1 cellular context compared by ENCODE assay signal in genomic region chr17:44384823-44385286, GRCh38.
TF ChIP-seq lines count a peak whose summit lies in the region.

No MANE protein-coding gene starts in this region.

TF ChIP-seq in GM12878, 131 proteins besides CTCF, POLR2A, EP300 and RAD21:
- TF ChIP-seq SREBF2 (IDR thresholded peaks at IDR 0.05; ENCODE audit: low read length): no peak
- TF ChIP-seq STAT3 (IDR thresholded peaks at IDR 0.05; ENCODE audit: low read depth, low read length): no peak
- no peak for TF ChIP-seq HDAC6 (IDR thresholded peaks at IDR 0.05; ENCODE audit: unreplicated experiment)
- TF ChIP-seq ZNF687 (IDR thresholded peaks at IDR 0.05): no peak
- no peak for TF ChIP-seq ZNF24 (IDR thresholded peaks at IDR 0.05)
- no peak for TF ChIP-seq DPF2 (IDR thresholded peaks at IDR 0.05)
- TF ChIP-seq BCL3 (IDR thresholded peaks at IDR 0.05; ENCODE audit: borderline replicate concordance, insufficient read depth, low read depth, low read length, poor library complexity, severe bottlenecking): no peak
- TF ChIP-seq LARP7 (IDR thresholded peaks at IDR 0.05): no peak
- no peak for TF ChIP-seq YY1 (IDR thresholded peaks at IDR 0.05; ENCODE audit: low read depth, low read length)
- TF ChIP-seq E2F4 (IDR thresholded peaks at IDR 0.05; ENCODE audit: low read depth, low read length): no peak
- no peak for TF ChIP-seq BMI1 (IDR thresholded peaks at IDR 0.05; ENCODE audit: borderline replicate concordance)
- no peak for TF ChIP-seq REST (IDR thresholded peaks at IDR 0.05; ENCODE audit: low read depth, low read length)
- TF ChIP-seq CHD1 (IDR thresholded peaks at IDR 0.05; ENCODE audit: low read depth, low read length): no peak
- TF ChIP-seq ZZZ3 (IDR thresholded peaks at IDR 0.05; ENCODE audit: control insufficient read depth, insufficient read length, low read depth): no peak
- no peak for TF ChIP-seq SKIL (IDR thresholded peaks at IDR 0.05; ENCODE audit: low read depth, poor library complexity, severe bottlenecking)
- TF ChIP-seq EGR1 (IDR thresholded peaks at IDR 0.05; ENCODE audit: borderline replicate concordance in 1 of 2, low read depth in 2 of 2, low read length in 2 of 2): no peak
